Comparison of ENCODE assay signal across 8 cellular contexts in the genomic region with DNA sequence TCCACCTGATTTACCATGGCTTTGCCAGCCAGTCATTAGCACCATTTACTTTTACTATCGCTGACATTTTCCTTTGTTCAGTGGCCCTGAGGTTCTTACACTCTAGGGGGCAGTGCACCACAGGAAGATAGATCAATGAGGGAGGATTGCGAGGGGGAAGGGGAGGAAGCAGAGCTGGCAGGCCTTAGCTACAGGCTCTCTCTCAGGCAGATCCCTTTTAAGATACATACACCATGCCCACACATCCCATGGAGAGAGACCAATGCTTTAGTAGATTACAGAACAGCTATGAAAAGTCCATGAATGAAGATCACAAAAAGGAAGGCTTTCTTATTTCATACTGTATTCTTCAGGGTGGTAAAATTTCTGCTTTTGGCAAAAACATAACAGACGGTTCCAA. TPM values are rescaled to one million over a fixed set of nuclear protein-coding genes. Genes with fewer than 3 reads are reported as not detected.
DNase-seq lines count a peak whose midpoint lies in the region; ATAC-seq and TF ChIP-seq lines count a peak whose summit lies in the region.

No MANE protein-coding gene starts in this region.

- no peak overlapping the region for H3K4me3 Mint-ChIP-seq in MCF 10A (ENCODE audit: unreplicated experiment)
- no peak overlapping the region for H3K4me3 Mint-ChIP-seq in immature natural killer cell

- CTCF ChIA-PET in MCF 10A (lab: Yijun Ruan, JAX) = interaction anchor here (0.6 to 1.8 kb wide), 18 partner anchors 12 to 407 kb away, joined by 3 to 11 read pairs (median 4); a partner anchor contains a TSS

- POLR2A ChIA-PET in MCF 10A (lab: Yijun Ruan, JAX) = interaction anchor here (1.2 kb wide), 1 partner anchor 83 kb away, joined by 6 read pairs; a partner anchor contains a TSS

- H3K36me3 Mint-ChIP-seq in MCF 10A (ENCODE audit: insufficient read depth, unreplicated experiment) (peaks cover 26% of the 10 kb centered on the region), immature natural killer cell (peaks cover 5 to 39% (median 16%) of the 10 kb centered on the region in 3 donors)

- peak; percentile 47 for TF ChIP-seq CTCF in MCF 10A (IDR thresholded peaks at IDR 0.05; ENCODE audit: unreplicated experiment)

- H3K27ac Mint-ChIP-seq in MCF 10A (ENCODE audit: low read depth, unreplicated experiment) (no peak overlapping the region), immature natural killer cell (peak overlapping the region; percentile 13 to 71 (median 54))

- BruUV-seq in MCF 10A (replicated peaks; lab: Mats Ljungman, UMichigan) = no TSS peak

- H3K4me1 Mint-ChIP-seq in MCF 10A (ENCODE audit: insufficient read depth, unreplicated experiment) (peaks cover 5% of the 10 kb centered on the region), immature natural killer cell (peaks cover 2 to 17% of the 10 kb centered on the region in 2 donors)

- H3K9me3 Mint-ChIP-seq in MCF 10A (ENCODE audit: unreplicated experiment) (no peaks in the 10 kb centered on the region), immature natural killer cell (no peaks in the 10 kb centered on the region)

- peak; percentile 58 for ATAC-seq in HG02970 (IDR thresholded peaks at IDR 0.05; ENCODE audit: low FRiP score, unreplicated experiment)

- DNase-seq in activated gamma-delta T cell treated with Interleukin-2 at 50 U/mL for 16 hours = peak; percentile 52
- no peak for DNase-seq in activated gamma-delta T cell (lab: John Stamatoyannopoulos, UW)
- peak; percentile 78 for DNase-seq in NCI-H2029 (lab: John Stamatoyannopoulos, UW)
- DNase-seq in T-helper 22 cell (ENCODE audit: low read depth) = peak; percentile 9
- peak; percentile 75 for DNase-seq in MCF 10A (ENCODE audit: unreplicated experiment)
- DNase-seq in immature natural killer cell = peak; percentile 38 to 56 (median 51)
- DNase-seq in stimulated activated CD4-positive, alpha-beta T cell treated with anti-CD3 and anti-CD28 coated beads, Interleukin-2, amount 100 ng/mL, for 48 hours = peak; percentile 31 to 44

- H3K27me3 Mint-ChIP-seq in MCF 10A (ENCODE audit: insufficient read depth, unreplicated experiment) (no peaks in the 10 kb centered on the region), immature natural killer cell (ENCODE audit: low read depth in 3 of 3) (peaks cover 0 to 2% (median 0%) of the 10 kb centered on the region in 3 donors)

- intact Hi-C loops in MCF 10A (cut with micrococcal nuclease) = loop anchor here (1.0 to 5.0 kb wide), 2 partner anchors 84 to 992 kb away; a partner anchor contains a TSS

RNA-seq across cellular contexts. Expression of a gene that starts 47.4 kb away (rescaled TPM):
- total RNA-seq in MCF 10A (2022) = 8.4 and 9.3 TPM in 2 replicates
- polyA plus RNA-seq in immature natural killer cell = 10 to 100 TPM in 1 of 3 donors, 1 to 10 TPM in 2; 2.2 to 13.0 (median 9.6) TPM

RNA-seq across cellular contexts. Expression of a gene that starts 53.6 kb away (rescaled TPM):
- total RNA-seq in MCF 10A (2022) = not detected in 2 replicates
- not detected for polyA plus RNA-seq in immature natural killer cell
